ENCODE assay signal across 1 cellular context in the genomic region with DNA sequence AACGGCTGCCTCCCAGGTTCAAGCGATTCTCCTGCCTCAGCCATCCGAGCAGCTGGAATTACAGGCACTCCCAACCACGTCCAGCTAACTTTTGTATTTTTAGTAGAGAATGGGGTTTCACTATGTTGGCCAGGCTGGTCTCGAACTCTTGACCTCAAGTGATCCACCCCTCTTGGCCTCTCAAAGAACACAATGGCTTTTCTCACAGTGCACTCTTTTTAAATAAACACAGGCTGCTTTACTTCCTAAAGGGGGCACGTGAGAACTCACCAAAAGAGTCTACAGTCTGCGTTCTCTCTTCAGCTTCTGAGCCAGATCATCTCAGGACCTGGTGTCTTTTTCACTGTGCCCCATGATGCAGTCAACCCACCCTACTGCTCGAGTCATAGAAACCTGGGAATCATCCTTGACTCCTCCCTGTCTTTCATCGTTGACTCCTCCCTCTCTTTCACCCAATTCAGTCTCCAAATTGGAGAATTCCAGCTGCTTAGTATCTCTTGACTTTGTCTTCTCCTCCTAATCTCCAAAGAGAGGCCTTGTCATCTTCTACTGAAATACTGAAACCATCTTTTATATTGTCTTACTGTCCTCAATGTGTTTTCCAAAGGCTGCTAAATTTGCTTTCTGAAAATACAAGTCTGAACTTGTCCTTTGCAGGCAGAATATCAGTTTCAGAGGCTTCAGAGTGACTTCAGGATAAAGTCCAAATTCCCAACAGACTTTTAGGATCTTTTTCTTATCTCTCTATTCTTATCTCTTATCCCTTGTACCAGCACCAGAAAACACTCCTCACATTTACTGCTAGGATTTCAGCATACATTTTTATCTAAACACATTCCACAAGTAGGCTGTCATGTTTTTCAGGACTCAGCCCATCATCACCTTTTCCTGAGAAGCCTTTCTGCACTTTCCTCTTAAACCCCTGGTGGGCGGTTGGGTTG.
TF ChIP-seq lines count a peak whose summit lies in the region.

No MANE protein-coding gene starts in this region.

TF ChIP-seq in HepG2, 621 proteins besides CTCF, POLR2A, EP300 and RAD21 (continued from another document and continues in another):
- TF ChIP-seq CEBPZ (IDR thresholded peaks at IDR 0.05; ENCODE audit: low read length): no peak
- TF ChIP-seq HNF4G (IDR thresholded peaks at IDR 0.05; ENCODE audit: borderline replicate concordance, low read depth, low read length): peak; percentile 34; the same call in 1 of the 2 replicates
- TF ChIP-seq HNF4G (CRISPR knock-in tag; IDR thresholded peaks at IDR 0.05; ENCODE audit: borderline replicate concordance, low read depth): no peak
- TF ChIP-seq SETDB1 (CRISPR knock-in tag; IDR thresholded peaks at IDR 0.05; ENCODE audit: borderline replicate concordance): no peak
- no peak for TF ChIP-seq SRSF1 (optimal IDR thresholded peaks at IDR 0.05; ENCODE audit: low read depth, low read length)
- no peak for TF ChIP-seq GPN1 (CRISPR knock-in tag; IDR thresholded peaks at IDR 0.05; ENCODE audit: borderline replicate concordance)
- no peak for TF ChIP-seq NFE2L1 (CRISPR knock-in tag; IDR thresholded peaks at IDR 0.05; ENCODE audit: borderline replicate concordance)
- no peak; the same call in 1 of the 2 replicates for TF ChIP-seq GABPB1 (CRISPR knock-in tag; IDR thresholded peaks at IDR 0.05)
- TF ChIP-seq MEIS1 (CRISPR knock-in tag; IDR thresholded peaks at IDR 0.05; ENCODE audit: borderline replicate concordance): no peak
- TF ChIP-seq, protein P1, sequence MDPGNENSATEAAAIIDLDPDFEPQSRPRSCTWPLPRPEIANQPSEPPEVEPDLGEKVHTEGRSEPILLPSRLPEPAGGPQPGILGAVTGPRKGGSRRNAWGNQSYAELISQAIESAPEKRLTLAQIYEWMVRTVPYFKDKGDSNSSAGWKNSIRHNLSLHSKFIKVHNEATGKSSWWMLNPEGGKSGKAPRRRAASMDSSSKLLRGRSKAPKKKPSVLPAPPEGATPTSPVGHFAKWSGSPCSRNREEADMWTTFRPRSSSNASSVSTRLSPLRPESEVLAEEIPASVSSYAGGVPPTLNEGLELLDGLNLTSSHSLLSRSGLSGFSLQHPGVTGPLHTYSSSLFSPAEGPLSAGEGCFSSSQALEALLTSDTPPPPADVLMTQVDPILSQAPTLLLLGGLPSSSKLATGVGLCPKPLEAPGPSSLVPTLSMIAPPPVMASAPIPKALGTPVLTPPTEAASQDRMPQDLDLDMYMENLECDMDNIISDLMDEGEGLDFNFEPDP (CRISPR knock-in tag; conservative IDR thresholded peaks at IDR 0.05): no peak
- no peak for TF ChIP-seq ZFP36 (IDR thresholded peaks at IDR 0.05; ENCODE audit: borderline replicate concordance, low read depth, low read length, partially characterized antibody)
- TF ChIP-seq ZSCAN25 (CRISPR knock-in tag; IDR thresholded peaks at IDR 0.05): no peak
- TF ChIP-seq, protein P2, sequence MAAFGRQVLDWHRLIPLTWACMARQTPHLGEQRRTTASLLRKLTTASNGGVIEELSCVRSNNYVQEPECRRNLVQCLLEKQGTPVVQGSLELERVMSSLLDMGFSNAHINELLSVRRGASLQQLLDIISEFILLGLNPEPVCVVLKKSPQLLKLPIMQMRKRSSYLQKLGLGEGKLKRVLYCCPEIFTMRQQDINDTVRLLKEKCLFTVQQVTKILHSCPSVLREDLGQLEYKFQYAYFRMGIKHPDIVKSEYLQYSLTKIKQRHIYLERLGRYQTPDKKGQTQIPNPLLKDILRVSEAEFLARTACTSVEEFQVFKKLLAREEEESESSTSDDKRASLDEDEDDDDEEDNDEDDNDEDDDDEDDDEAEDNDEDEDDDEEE (CRISPR knock-in tag; IDR thresholded peaks at IDR 0.05): no peak
- no peak for TF ChIP-seq HNRNPL (IDR thresholded peaks at IDR 0.05; ENCODE audit: low read depth, low read length)
- no peak for TF ChIP-seq ZNF136 (CRISPR knock-in tag; IDR thresholded peaks at IDR 0.05; ENCODE audit: low read depth)
- peak; percentile 60; the same call in 1 of the 2 replicates for TF ChIP-seq TBX2 (CRISPR knock-in tag; IDR thresholded peaks at IDR 0.05; ENCODE audit: borderline replicate concordance)
- no peak for TF ChIP-seq ARNT (IDR thresholded peaks at IDR 0.05)
- no peak for TF ChIP-seq EEA1 (CRISPR knock-in tag; IDR thresholded peaks at IDR 0.05; ENCODE audit: borderline replicate concordance)
- no peak for TF ChIP-seq TOE1 (CRISPR knock-in tag; IDR thresholded peaks at IDR 0.05)
- TF ChIP-seq YEATS4 (CRISPR knock-in tag; IDR thresholded peaks at IDR 0.05; ENCODE audit: borderline replicate concordance): peak; percentile 39; the same call in 1 of the 2 replicates
- no peak for TF ChIP-seq SATB2 (CRISPR knock-in tag; IDR thresholded peaks at IDR 0.05)
- no peak for TF ChIP-seq CHCHD3 (CRISPR knock-in tag; IDR thresholded peaks at IDR 0.05)
- no peak for TF ChIP-seq ZNF615 (CRISPR knock-in tag; IDR thresholded peaks at IDR 0.05; ENCODE audit: borderline replicate concordance)
- TF ChIP-seq, protein P3, sequence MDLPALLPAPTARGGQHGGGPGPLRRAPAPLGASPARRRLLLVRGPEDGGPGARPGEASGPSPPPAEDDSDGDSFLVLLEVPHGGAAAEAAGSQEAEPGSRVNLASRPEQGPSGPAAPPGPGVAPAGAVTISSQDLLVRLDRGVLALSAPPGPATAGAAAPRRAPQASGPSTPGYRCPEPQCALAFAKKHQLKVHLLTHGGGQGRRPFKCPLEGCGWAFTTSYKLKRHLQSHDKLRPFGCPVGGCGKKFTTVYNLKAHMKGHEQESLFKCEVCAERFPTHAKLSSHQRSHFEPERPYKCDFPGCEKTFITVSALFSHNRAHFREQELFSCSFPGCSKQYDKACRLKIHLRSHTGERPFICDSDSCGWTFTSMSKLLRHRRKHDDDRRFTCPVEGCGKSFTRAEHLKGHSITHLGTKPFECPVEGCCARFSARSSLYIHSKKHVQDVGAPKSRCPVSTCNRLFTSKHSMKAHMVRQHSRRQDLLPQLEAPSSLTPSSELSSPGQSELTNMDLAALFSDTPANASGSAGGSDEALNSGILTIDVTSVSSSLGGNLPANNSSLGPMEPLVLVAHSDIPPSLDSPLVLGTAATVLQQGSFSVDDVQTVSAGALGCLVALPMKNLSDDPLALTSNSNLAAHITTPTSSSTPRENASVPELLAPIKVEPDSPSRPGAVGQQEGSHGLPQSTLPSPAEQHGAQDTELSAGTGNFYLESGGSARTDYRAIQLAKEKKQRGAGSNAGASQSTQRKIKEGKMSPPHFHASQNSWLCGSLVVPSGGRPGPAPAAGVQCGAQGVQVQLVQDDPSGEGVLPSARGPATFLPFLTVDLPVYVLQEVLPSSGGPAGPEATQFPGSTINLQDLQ (CRISPR knock-in tag; IDR thresholded peaks at IDR 0.05): no peak
- no peak for TF ChIP-seq MYNN (CRISPR knock-in tag; IDR thresholded peaks at IDR 0.05; ENCODE audit: low read depth)
- TF ChIP-seq ZNF333 (CRISPR knock-in tag; IDR thresholded peaks at IDR 0.05; ENCODE audit: borderline replicate concordance): no peak
- TF ChIP-seq FOXP1 (IDR thresholded peaks at IDR 0.05): no peak
- no peak for TF ChIP-seq FOXP1 (CRISPR knock-in tag; IDR thresholded peaks at IDR 0.05)
- TF ChIP-seq ZNF530 (CRISPR knock-in tag; IDR thresholded peaks at IDR 0.05; ENCODE audit: low read depth): no peak
- TF ChIP-seq TFE3 (CRISPR knock-in tag; IDR thresholded peaks at IDR 0.05): no peak
- TF ChIP-seq, protein P4, sequence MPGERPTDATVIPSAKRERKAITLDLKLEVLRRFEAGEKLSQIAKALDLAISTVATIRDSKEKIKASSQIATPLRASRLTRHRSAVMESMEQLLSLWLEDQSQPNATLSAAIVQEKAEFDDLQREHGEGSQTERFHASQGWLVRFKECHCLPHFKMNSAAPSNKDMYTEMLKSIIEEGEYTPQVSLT (CRISPR knock-in tag; IDR thresholded peaks at IDR 0.05; ENCODE audit: borderline replicate concordance, low read depth): no peak
- no peak for TF ChIP-seq ZNF326 (CRISPR knock-in tag; IDR thresholded peaks at IDR 0.05; ENCODE audit: borderline replicate concordance)
- TF ChIP-seq BHLHE40 (IDR thresholded peaks at IDR 0.05; ENCODE audit: low read length): 0 out of 2 replicates have a peak, but pooled peaks have one; percentile 43
- peak; percentile 61; the same call in 1 of the 2 replicates for TF ChIP-seq ZNF772 (CRISPR knock-in tag; IDR thresholded peaks at IDR 0.05)
- TF ChIP-seq ZFP1 (CRISPR knock-in tag; IDR thresholded peaks at IDR 0.05): no peak
- TF ChIP-seq ATRX (CRISPR knock-in tag; IDR thresholded peaks at IDR 0.05; ENCODE audit: borderline replicate concordance): no peak
- TF ChIP-seq ZNF446 (CRISPR knock-in tag; IDR thresholded peaks at IDR 0.05): no peak
- TF ChIP-seq ZNF792 (CRISPR knock-in tag; IDR thresholded peaks at IDR 0.05): no peak; the same call in 1 of the 2 replicates
- TF ChIP-seq ELF4 (CRISPR knock-in tag; IDR thresholded peaks at IDR 0.05; ENCODE audit: borderline replicate concordance): no peak
- no peak for TF ChIP-seq SMARCE1 (IDR thresholded peaks at IDR 0.05; ENCODE audit: borderline replicate concordance)
- TF ChIP-seq NFKB2 (CRISPR knock-in tag; IDR thresholded peaks at IDR 0.05; ENCODE audit: borderline replicate concordance): no peak
- no peak for TF ChIP-seq SNAI1 (CRISPR knock-in tag; IDR thresholded peaks at IDR 0.05; ENCODE audit: borderline replicate concordance)
- TF ChIP-seq ZNF124 (CRISPR knock-in tag; IDR thresholded peaks at IDR 0.05): no peak
- TF ChIP-seq, protein P5, sequence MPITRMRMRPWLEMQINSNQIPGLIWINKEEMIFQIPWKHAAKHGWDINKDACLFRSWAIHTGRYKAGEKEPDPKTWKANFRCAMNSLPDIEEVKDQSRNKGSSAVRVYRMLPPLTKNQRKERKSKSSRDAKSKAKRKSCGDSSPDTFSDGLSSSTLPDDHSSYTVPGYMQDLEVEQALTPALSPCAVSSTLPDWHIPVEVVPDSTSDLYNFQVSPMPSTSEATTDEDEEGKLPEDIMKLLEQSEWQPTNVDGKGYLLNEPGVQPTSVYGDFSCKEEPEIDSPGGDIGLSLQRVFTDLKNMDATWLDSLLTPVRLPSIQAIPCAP (CRISPR knock-in tag; IDR thresholded peaks at IDR 0.05; ENCODE audit: low read depth): no peak
- TF ChIP-seq DNMT3B (CRISPR knock-in tag; conservative IDR thresholded peaks at IDR 0.05): no peak
- TF ChIP-seq ATF4 (CRISPR knock-in tag; IDR thresholded peaks at IDR 0.05): no peak
- peak; percentile 23; the same call in 1 of the 2 replicates for TF ChIP-seq ZNF430 (CRISPR knock-in tag; IDR thresholded peaks at IDR 0.05)
- TF ChIP-seq ZNF33A (CRISPR knock-in tag; IDR thresholded peaks at IDR 0.05; ENCODE audit: borderline replicate concordance): no peak
- no peak for TF ChIP-seq NONO (IDR thresholded peaks at IDR 0.05)
- TF ChIP-seq NONO (CRISPR knock-in tag; conservative IDR thresholded peaks at IDR 0.05): no peak
- TF ChIP-seq HOXA5 (CRISPR knock-in tag; IDR thresholded peaks at IDR 0.05): 0 out of 2 replicates have a peak, but pooled peaks have one; percentile 23
- TF ChIP-seq CHD4 (IDR thresholded peaks at IDR 0.05; ENCODE audit: borderline replicate concordance, low read length): no peak; the same call in 1 of the 2 replicates
- TF ChIP-seq ZNF207 (IDR thresholded peaks at IDR 0.05; ENCODE audit: borderline replicate concordance): no peak
- TF ChIP-seq ZNF501 (CRISPR knock-in tag; IDR thresholded peaks at IDR 0.05): 0 out of 2 replicates have a peak, but pooled peaks have one; percentile 15
- TF ChIP-seq, protein P6, sequence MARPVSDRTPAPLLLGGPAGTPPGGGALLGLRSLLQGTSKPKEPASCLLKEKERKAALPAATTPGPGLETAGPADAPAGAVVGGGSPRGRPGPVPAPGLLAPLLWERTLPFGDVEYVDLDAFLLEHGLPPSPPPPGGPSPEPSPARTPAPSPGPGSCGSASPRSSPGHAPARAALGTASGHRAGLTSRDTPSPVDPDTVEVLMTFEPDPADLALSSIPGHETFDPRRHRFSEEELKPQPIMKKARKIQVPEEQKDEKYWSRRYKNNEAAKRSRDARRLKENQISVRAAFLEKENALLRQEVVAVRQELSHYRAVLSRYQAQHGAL (CRISPR knock-in tag; IDR thresholded peaks at IDR 0.05; ENCODE audit: not compliant biosample characterization): no peak
- TF ChIP-seq ZNF562 (CRISPR knock-in tag; IDR thresholded peaks at IDR 0.05; ENCODE audit: borderline replicate concordance): no peak
- TF ChIP-seq FOXO1 (CRISPR knock-in tag; IDR thresholded peaks at IDR 0.05): no peak
